1 cellular context compared by ENCODE assay signal in genomic region chr16:70065746-70066658, GRCh38.
TF ChIP-seq lines count a peak whose summit lies in the region.
"Not testable (repeated sequence)": the region's sequence is repeated elsewhere in the genome, so short reads cannot be mapped to it uniquely, and the experiment has no call there.

No MANE protein-coding gene starts in this region.

TF ChIP-seq in HepG2, 621 proteins besides CTCF, POLR2A, EP300 and RAD21 (continued from another document):
- TF ChIP-seq UBTF (CRISPR knock-in tag; IDR thresholded peaks at IDR 0.05) (peak; percentile 87), ISL2 (CRISPR knock-in tag; IDR thresholded peaks at IDR 0.05) (0 out of 2 replicates have a peak, but pooled peaks have one; percentile 30), KAT8 (CRISPR knock-in tag; IDR thresholded peaks at IDR 0.05) (peak; percentile 32; the same call in 1 of the 2 replicates), THAP11 (CRISPR knock-in tag; IDR thresholded peaks at IDR 0.05) (peak; percentile 40; the same call in 1 of the 2 replicates), ZFY (CRISPR knock-in tag; IDR thresholded peaks at IDR 0.05) (peak; percentile 84), ASH2L (IDR thresholded peaks at IDR 0.05; ENCODE audit: insufficient read length, low read depth, low read length) (peak; percentile 35), EEA1 (CRISPR knock-in tag; IDR thresholded peaks at IDR 0.05; ENCODE audit: borderline replicate concordance) (0 out of 2 replicates have a peak, but pooled peaks have one; percentile 70), PAXIP1 (CRISPR knock-in tag; conservative IDR thresholded peaks at IDR 0.05) (peak; percentile 30; the same call in 1 of the 2 replicates), SP1 (CRISPR knock-in tag; IDR thresholded peaks at IDR 0.05) (peak; percentile 74), GABPB1 (CRISPR knock-in tag; IDR thresholded peaks at IDR 0.05) (peak; percentile 64), ARID4A (CRISPR knock-in tag; IDR thresholded peaks at IDR 0.05; ENCODE audit: borderline replicate concordance) (peak; percentile 92), MYC (CRISPR knock-in tag; IDR thresholded peaks at IDR 0.05; ENCODE audit: borderline replicate concordance) (peak; percentile 42; the same call in 1 of the 2 replicates)
- not testable (repeated sequence) for TF ChIP-seq SP1 (IDR thresholded peaks at IDR 0.05)
TF ChIP-seq in HepG2: peak in this region for 99; not testable (repeated sequence) for 522.
